Comparison of ENCODE assay signal across 8 cellular contexts in the genomic region with DNA sequence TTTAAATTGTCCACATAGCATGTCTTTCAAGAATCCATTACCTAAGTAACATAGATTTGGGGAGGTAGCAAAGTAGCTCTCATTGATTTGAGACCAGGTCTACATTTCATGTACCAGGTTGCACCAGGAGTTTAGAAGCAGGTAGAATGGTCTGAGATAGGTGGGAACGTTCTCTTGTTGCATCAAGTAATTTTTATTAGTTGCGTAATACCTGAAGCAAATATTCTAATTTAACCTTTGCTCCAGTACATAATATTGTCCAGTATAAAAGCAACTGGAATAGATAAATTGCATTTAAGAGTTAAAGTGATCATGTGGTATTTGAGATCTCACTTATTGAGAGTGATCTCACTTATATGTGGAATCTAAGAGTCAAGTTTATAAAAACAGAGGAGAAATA.
"Had no signal": no experiment of that assay in that cellular context is flagged by ENCODE, and none has a peak within 500 bp of the region (broad histone marks: within the 10 kb centered on the region; RNA-seq: fewer than 3 reads in every experiment).

No MANE protein-coding gene starts in this region.

- H3K4me3 ChIP-seq: GM23248 had no signal

- DNase-seq: GM23248, GOT3, H9, HCEC 1CT, Kasumi-1, KG1 had no signal

- H2AFZ ChIP-seq: GM23248 had no signal

- H3K9ac ChIP-seq: GM23248 had no signal

- H3K27ac ChIP-seq: GM23248 had no signal

- FAIRE-seq: H54, HTR-8/SVneo had no signal
